25 cellular contexts compared by ENCODE assay signal in the genomic region with DNA sequence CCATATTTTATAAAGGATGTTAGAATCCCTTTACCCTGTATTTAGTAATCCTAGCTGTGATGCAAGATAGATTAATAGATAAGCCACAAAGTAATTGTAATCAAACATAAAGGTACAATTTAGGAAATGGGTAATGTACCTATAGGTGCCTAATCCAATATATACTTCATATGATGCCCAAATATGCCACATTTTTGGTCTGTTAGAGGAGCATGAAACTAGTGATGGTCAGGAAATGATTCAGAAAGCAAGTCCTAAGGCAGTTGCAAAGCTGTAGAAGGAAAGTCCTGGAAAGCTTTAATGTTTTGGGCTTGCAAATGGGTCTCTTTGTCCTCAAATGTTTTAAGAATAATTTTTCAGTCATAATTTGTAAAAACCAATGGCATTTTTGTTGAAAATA.
DNase-seq lines count a peak whose midpoint lies in the region; ATAC-seq, FAIRE-seq and TF ChIP-seq lines count a peak whose summit lies in the region.
"Had no signal": no experiment of that assay in that cellular context is flagged by ENCODE, and none has a peak within 500 bp of the region (broad histone marks: within the 10 kb centered on the region; RNA-seq: fewer than 3 reads in every experiment).

No MANE protein-coding gene starts in this region.

- BruUV-seq in PC-3 (replicated peaks; lab: Mats Ljungman, UMichigan): no TSS peak

- CTCF ChIA-PET in PC-3 (lab: Charles Lee): no interaction called here

- H3K27ac ChIP-seq in left ventricle myocardium inferior (replicated peaks): peak overlapping the region; percentile 25
- H3K27ac ChIP-seq in PC-3 (ENCODE audit: low read length): peak overlapping the region; percentile 95
- no peak overlapping the region for H3K27ac ChIP-seq in upper lobe of left lung
- H3K27ac ChIP-seq: BLaER1 had no signal

- H3K36me3 Mint-ChIP-seq in activated naive CD8-positive, alpha-beta T cell treated with anti-CD3 and anti-CD28 coated beads for 36 hours: no peaks in the 10 kb centered on the region
- H3K36me3 Mint-ChIP-seq: CD4-positive, CD25-positive, alpha-beta regulatory T cell had no signal

- H3K4me1 ChIP-seq in left ventricle myocardium inferior (peaks cover 49% of the 10 kb centered on the region), PC-3 (ENCODE audit: insufficient read depth, low read length) (peaks cover 54% of the 10 kb centered on the region), upper lobe of left lung (no peaks in the 10 kb centered on the region)

- FAIRE-seq in bronchial epithelial cell (lab: Jason Lieb, UNC): no peak
- FAIRE-seq: GM18507 had no signal

- H3K27me3 ChIP-seq in left ventricle myocardium inferior (ENCODE audit: low read depth) (no peaks in the 10 kb centered on the region), PC-3 (ENCODE audit: low read length) (no peaks in the 10 kb centered on the region), bronchial epithelial cell (ENCODE audit: control insufficient read depth, insufficient read depth, low read length) (no peaks in the 10 kb centered on the region), upper lobe of left lung (no peaks in the 10 kb centered on the region)
- H3K27me3 ChIP-seq: BLaER1 had no signal

- H3K9me3 ChIP-seq in left ventricle myocardium inferior (replicated peaks) (peaks cover under 1% of the 10 kb centered on the region), PC-3 (ENCODE audit: low read length) (no peaks in the 10 kb centered on the region), upper lobe of left lung (no peaks in the 10 kb centered on the region)
- H3K9me3 ChIP-seq: BLaER1 had no signal

- H3K27ac Mint-ChIP-seq in stimulated activated naive CD8-positive, alpha-beta T cell treated with anti-CD3 and anti-CD28 coated beads, Interleukin-15, amount 100 ng/mL, for 72 hours: no peak overlapping the region
- H3K27ac Mint-ChIP-seq in activated naive CD8-positive, alpha-beta T cell treated with anti-CD3 and anti-CD28 coated beads for 36 hours: no peak overlapping the region
- H3K27ac Mint-ChIP-seq: CD4-positive, CD25-positive, alpha-beta regulatory T cell; GM23338; H9 had no signal

- POLR2A ChIA-PET in PC-3 (lab: Charles Lee; ENCODE audit: unreplicated experiment): interaction anchor here (0.5 kb wide), 1 partner anchor 548 kb away, joined by 3 read pairs; no protein-coding TSS in a partner anchor

- H3K79me2 ChIP-seq in PC-3 (ENCODE audit: low read length): no peaks in the 10 kb centered on the region

- intact Hi-C loops in left ventricle myocardium inferior (cut with micrococcal nuclease): no loop called here
- intact Hi-C loops in left ventricle myocardium superior (cut with micrococcal nuclease): no loop called here
- intact Hi-C loops in PC-3 (cut with micrococcal nuclease): no loop called here

- ATAC-seq in left ventricle myocardium superior: no peak
- ATAC-seq in PC-3: no peak
- peak; percentile 56 for ATAC-seq in stimulated activated naive CD8-positive, alpha-beta T cell treated with anti-CD3 and anti-CD28 coated beads, Interleukin-15, amount 100 ng/mL, for 72 hours
- no peak for ATAC-seq in upper lobe of left lung (ENCODE audit: low FRiP score in 2 of 2)
- ATAC-seq: GM23338 had no signal

- no peak for TF ChIP-seq POLR2A in upper lobe of left lung (IDR thresholded peaks at IDR 0.05)

- TF ChIP-seq CTCF in left ventricle myocardium inferior (IDR thresholded peaks at IDR 0.05; ENCODE audit: borderline replicate concordance) (no peak), PC-3 (conservative IDR thresholded peaks at IDR 0.05; ENCODE audit: low read depth, low read length) (no peak), bronchial epithelial cell (IDR thresholded peaks at IDR 0.05; ENCODE audit: insufficient read depth, low read length, severe bottlenecking) (no peak), upper lobe of left lung (IDR thresholded peaks at IDR 0.05) (no peak)

- H3K36me3 ChIP-seq in left ventricle myocardium inferior: no peaks in the 10 kb centered on the region
- H3K36me3 ChIP-seq in PC-3 (ENCODE audit: low read depth, low read length): no peaks in the 10 kb centered on the region
- no peaks in the 10 kb centered on the region for H3K36me3 ChIP-seq in bronchial epithelial cell (ENCODE audit: control insufficient read depth, insufficient read depth, low read length)
- H3K36me3 ChIP-seq in upper lobe of left lung: no peaks in the 10 kb centered on the region
- H3K36me3 ChIP-seq: BLaER1 had no signal

- peaks cover 12% of the 10 kb centered on the region for H3K27me3 Mint-ChIP-seq in stimulated activated naive CD8-positive, alpha-beta T cell treated with anti-CD3 and anti-CD28 coated beads, Interleukin-15, amount 100 ng/mL, for 72 hours
- H3K27me3 Mint-ChIP-seq in activated naive CD8-positive, alpha-beta T cell treated with anti-CD3 and anti-CD28 coated beads for 36 hours: peaks cover 11% of the 10 kb centered on the region
- H3K27me3 Mint-ChIP-seq: CD4-positive, CD25-positive, alpha-beta regulatory T cell had no signal

- peak overlapping the region; percentile 73 for H3K4me2 ChIP-seq in PC-3 (ENCODE audit: low read length)
- H3K4me2 ChIP-seq: BLaER1, GM23338 had no signal

- H3F3A ChIP-seq in PC-3 (ENCODE audit: low read length, unreplicated experiment): peaks cover 4% of the 10 kb centered on the region

- peaks cover 50% of the 10 kb centered on the region for H3K4me1 Mint-ChIP-seq in stimulated activated naive CD8-positive, alpha-beta T cell treated with anti-CD3 and anti-CD28 coated beads, Interleukin-15, amount 100 ng/mL, for 72 hours
- H3K4me1 Mint-ChIP-seq in activated naive CD8-positive, alpha-beta T cell treated with anti-CD3 and anti-CD28 coated beads for 36 hours: peaks cover 41% of the 10 kb centered on the region
- H3K4me1 Mint-ChIP-seq: CD4-positive, CD25-positive, alpha-beta regulatory T cell had no signal

- no peak overlapping the region for H3K4me3 ChIP-seq in left ventricle myocardium inferior
- H3K4me3 ChIP-seq in PC-3 (ENCODE audit: low read length): no peak overlapping the region
- no peak overlapping the region for H3K4me3 ChIP-seq in bronchial epithelial cell (ENCODE audit: low read depth, low read length)
- H3K4me3 ChIP-seq in upper lobe of left lung: no peak overlapping the region
- H3K4me3 ChIP-seq: BLaER1, GM23338 had no signal

- H3K9me2 ChIP-seq in PC-3 (replicated peaks; ENCODE audit: low read length): no peaks in the 10 kb centered on the region

- H3K4me3 Mint-ChIP-seq in stimulated activated naive CD8-positive, alpha-beta T cell treated with anti-CD3 and anti-CD28 coated beads, Interleukin-15, amount 100 ng/mL, for 72 hours: no peak overlapping the region
- H3K4me3 Mint-ChIP-seq in activated naive CD8-positive, alpha-beta T cell treated with anti-CD3 and anti-CD28 coated beads for 36 hours: no peak overlapping the region
- H3K4me3 Mint-ChIP-seq: CD4-positive, CD25-positive, alpha-beta regulatory T cell; GM23338; H9 had no signal

- no peak for TF ChIP-seq EP300 in upper lobe of left lung (IDR thresholded peaks at IDR 0.05)

- H3K9me3 Mint-ChIP-seq in stimulated activated naive CD8-positive, alpha-beta T cell treated with anti-CD3 and anti-CD28 coated beads, Interleukin-15, amount 100 ng/mL, for 72 hours: peaks cover 0 to 1% of the 10 kb centered on the region in 2 donors
- peaks cover 2% of the 10 kb centered on the region for H3K9me3 Mint-ChIP-seq in activated naive CD8-positive, alpha-beta T cell treated with anti-CD3 and anti-CD28 coated beads for 36 hours
- H3K9me3 Mint-ChIP-seq: GM23338, H9 had no signal

- DNase-seq in left ventricle myocardium inferior (no peak), left ventricle myocardium superior (no peak), PC-3 (peak; percentile 60), bronchial epithelial cell (ENCODE audit: low read depth) (peak; percentile 50), activated gamma-delta T cell (lab: John Stamatoyannopoulos, UW) (no peak), upper lobe of left lung (no peak)
- no peak for DNase-seq in stimulated activated naive CD8-positive, alpha-beta T cell treated with anti-CD3 and anti-CD28 coated beads, Interleukin-15, amount 100 ng/mL, for 72 hours
- no peak for DNase-seq in activated naive CD8-positive, alpha-beta T cell treated with anti-CD3 and anti-CD28 coated beads for 36 hours
- DNase-seq: CD4-positive, CD25-positive, alpha-beta regulatory T cell; DMS153; DND-41; H9; KG1; NCI-H1092 treated with DMSO at 0.1 percent for 48 hours; NCI-H1436; NCI-H187; NCI-H2081 treated with DMSO at 0.1 percent for 48 hours; NCI-H2171; NCI-H226; NCI-H510A; NCI-H69; SHP77 had no signal

- no peaks in the 10 kb centered on the region for H4K20me1 ChIP-seq in PC-3 (ENCODE audit: low read length)
- H4K20me1 ChIP-seq: BLaER1 had no signal

- no peak overlapping the region for H3K9ac ChIP-seq in PC-3 (ENCODE audit: low read length)
- H3K9ac ChIP-seq: BLaER1 had no signal

- H2AFZ ChIP-seq in PC-3 (ENCODE audit: low read length): no peak overlapping the region

Comparison
In these comparisons a context has a peak if more than half of its experiments do, and no peak if none do; other contexts are left out.
1. DNase-seq: peak in PC-3 (single experiment) and bronchial epithelial cell (single experiment); none in left ventricle myocardium inferior (single experiment), left ventricle myocardium superior (single experiment), stimulated activated naive CD8-positive, alpha-beta T cell treated with anti-CD3 and anti-CD28 coated beads, Interleukin-15, amount 100 ng/mL, for 72 hours (0 of 2), activated gamma-delta T cell (single experiment), upper lobe of left lung (0 of 2) and activated naive CD8-positive, alpha-beta T cell treated with anti-CD3 and anti-CD28 coated beads for 36 hours (single experiment).
2. H3K27ac ChIP-seq: peak in left ventricle myocardium inferior (single experiment) and PC-3 (single experiment); none in upper lobe of left lung (0 of 4).